ENCODE assay signal across 30 cellular contexts in the genomic region with DNA sequence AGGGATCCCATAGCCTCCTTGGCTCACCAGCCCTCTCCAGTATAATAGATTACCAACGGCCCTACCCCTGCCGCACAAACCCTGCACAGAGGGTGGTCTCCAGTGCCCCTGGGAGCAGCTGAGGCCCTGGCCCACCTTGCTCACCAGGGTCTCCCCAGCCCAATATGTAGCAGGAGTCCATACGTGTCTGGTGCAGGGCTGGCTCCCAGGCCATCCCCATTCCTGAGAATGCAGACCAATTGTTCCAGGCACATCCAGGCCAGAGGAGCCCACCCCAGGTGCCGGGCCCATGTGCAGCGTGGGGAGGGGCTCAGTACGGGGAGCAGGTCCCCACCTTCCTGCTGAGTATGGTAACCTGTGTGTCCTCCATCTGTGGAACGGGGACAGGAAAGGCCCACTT.
"Had no signal": no experiment of that assay in that cellular context is flagged by ENCODE, and none has a peak within 500 bp of the region (broad histone marks: within the 10 kb centered on the region; RNA-seq: fewer than 3 reads in every experiment).

No MANE protein-coding gene starts in this region.

- H3K9me3 ChIP-seq: MG63 had no signal

- ATAC-seq: activated CD8-positive, alpha-beta T cell treated with anti-CD3 and anti-CD28 coated beads for 36 hours; activated T-cell treated with anti-CD3 and anti-CD28 coated beads, Interleukin-2, amount 50 U/mL, for 72 hours; activated T-helper 17 cell treated with anti-CD3 and anti-CD28 coated beads, Interleukin-2, amount 50 U/mL, for 72 hours; Panc1 had no signal

- H3K4me3 ChIP-seq: MG63 had no signal

- DNase-seq: activated CD4-positive, alpha-beta T cell treated with anti-CD3 and anti-CD28 coated beads for 1 hour; activated CD4-positive, alpha-beta T cell treated with anti-CD3 and anti-CD28 coated beads for 48 hours; activated CD4-positive, alpha-beta T cell treated with anti-CD3 and anti-CD28 coated beads, Interleukin-2, amount 50 U/mL, for 4 hours; activated CD4-positive, CD25-positive, alpha-beta regulatory T cell; activated CD8-positive, alpha-beta T cell treated with anti-CD3 and anti-CD28 coated beads for 36 hours; activated effector memory CD4-positive, alpha-beta T cell treated with anti-CD3 and anti-CD28 coated beads, Interleukin-2, amount 50 U/mL, for 16 hours; activated naive CD4-positive, alpha-beta T cell; activated naive CD4-positive, alpha-beta T cell treated with anti-CD3 and anti-CD28 coated beads, Interleukin-2, amount 50 U/mL, for 16 hours; activated naive CD8-positive, alpha-beta T cell treated with anti-CD3 and anti-CD28 coated beads for 36 hours; activated T-cell treated with anti-CD3 and anti-CD28 coated beads, Interleukin-2, amount 50 U/mL, for 1 hour; activated T-cell treated with anti-CD3 and anti-CD28 coated beads, Interleukin-2, amount 50 U/mL, for 72 hours; amniotic stem cell; brain microvascular endothelial cell; Kasumi-1; KBM-7; MG63; NCI-H1048; NCI-H1105 treated with DMSO at 0.1 percent for 48 hours; NCI-H1436; NCI-H1694; NCI-H1930; NCI-H345; NCI-H524 treated with DMSO at 0.1 percent for 48 hours; SW 1271; T-helper 1 cell; T-helper 2 cell; T-helper 9 cell; WERI-Rb-1 had no signal

- H3K36me3 ChIP-seq: brain microvascular endothelial cell, MG63, WERI-Rb-1 had no signal

- H3K27me3 ChIP-seq: brain microvascular endothelial cell, MG63 had no signal

- H3K27ac ChIP-seq: brain microvascular endothelial cell, WERI-Rb-1 had no signal
